Comparison of ENCODE assay signal across 12 cellular contexts in genomic region chr1:27618341-27619067, GRCh38. TPM values are rescaled to one million over a fixed set of nuclear protein-coding genes. Genes with fewer than 3 reads are reported as not detected.
A peak's percentile ranks its signal among the peaks of the same experiment; 100 is the strongest.
DNase-seq lines count a peak whose midpoint lies in the region; ATAC-seq and TF ChIP-seq lines count a peak whose summit lies in the region.
"Had no signal": no experiment of that assay in that cellular context is flagged by ENCODE, and none has a peak within 500 bp of the region (broad histone marks: within the 10 kb centered on the region; RNA-seq: fewer than 3 reads in every experiment).

No MANE protein-coding gene starts in this region.

- H3K4me3 ChIP-seq in left ventricle myocardium inferior, result no peak overlapping the region

- H3K27me3 Mint-ChIP-seq in activated B cell treated with CpG ODN at 0.5 μM for 24 hours (no peaks in the 10 kb centered on the region), endothelial cell (ENCODE audit: unreplicated experiment) (peaks cover 12% of the 10 kb centered on the region)

- peaks cover 73% of the 10 kb centered on the region for H3K36me3 Mint-ChIP-seq in activated B cell treated with CpG ODN at 0.5 μM for 24 hours (ENCODE audit: low read depth)
- H3K36me3 Mint-ChIP-seq in endothelial cell (ENCODE audit: low read depth, unreplicated experiment), result no peaks in the 10 kb centered on the region

- ATAC-seq in activated B cell treated with CpG ODN at 0.5 μM for 24 hours (ENCODE audit: low read depth), result peak; percentile 84
- ATAC-seq in GM18909 (IDR thresholded peaks at IDR 0.05; ENCODE audit: poor library complexity, unreplicated experiment), result no peak
- ATAC-seq in GM21360 (IDR thresholded peaks at IDR 0.05; ENCODE audit: unreplicated experiment), result no peak
- ATAC-seq: foreskin keratinocyte, sciatic nerve had no signal

- H3K4me3 Mint-ChIP-seq in activated B cell treated with CpG ODN at 0.5 μM for 24 hours (peak overlapping the region; percentile 8), endothelial cell (ENCODE audit: unreplicated experiment) (no peak overlapping the region)

- intact Hi-C loops in activated B cell treated with CpG ODN at 0.5 μM for 24 hours (cut with micrococcal nuclease) (loop anchor here (1.0 kb wide), 1 partner anchor 9 kb away; no protein-coding TSS in a partner anchor), left ventricle myocardium inferior (cut with micrococcal nuclease) (no loop called here)

- CTCF ChIA-PET in activated B cell treated with CpG ODN at 0.5 μM for 24 hours (lab: Charles Lee), result interaction anchor here (1.9 to 2.0 kb wide), 2 partner anchors 44 to 215 kb away, joined by 5 to 9 read pairs; no protein-coding TSS in a partner anchor

- POLR2A ChIA-PET in activated B cell treated with CpG ODN at 0.5 μM for 24 hours (lab: Charles Lee), result interaction anchor here (0.6 to 2.1 kb wide), 8 partner anchors 9 to 126 kb away, joined by 3 to 8 read pairs (median 4); partner anchors contain the start of gene AHDC1

- H3K4me1 ChIP-seq in left ventricle myocardium inferior, result peaks cover 14% of the 10 kb centered on the region
- H3K4me1 ChIP-seq: foreskin keratinocyte had no signal

- no peaks in the 10 kb centered on the region for H3K9me3 ChIP-seq in left ventricle myocardium inferior (replicated peaks)

- H3K27ac Mint-ChIP-seq in activated B cell treated with CpG ODN at 0.5 μM for 24 hours (peak overlapping the region; percentile 77), endothelial cell (ENCODE audit: unreplicated experiment) (peak overlapping the region; percentile 27)

- no peaks in the 10 kb centered on the region for H3K36me3 ChIP-seq in left ventricle myocardium inferior

- peak; percentile 38 for DNase-seq in stimulated activated CD4-positive, alpha-beta T cell treated with anti-CD3 and anti-CD28 coated beads, Interleukin-15, amount 100 ng/mL, for 24 hours
- DNase-seq in stimulated activated CD4-positive, alpha-beta T cell treated with anti-CD3 and anti-CD28 coated beads, Interleukin-2, amount 100 ng/mL, for 48 hours, result no peak
- DNase-seq in activated B cell treated with CpG ODN at 0.5 μM for 24 hours (no peak), endothelial cell (ENCODE audit: low spot score) (no peak), erythroblast (lab: John Stamatoyannopoulos, UW) (no peak), left ventricle myocardium inferior (no peak)
- DNase-seq: foreskin keratinocyte, SHP77 treated with DMSO at 0.1 percent for 48 hours had no signal

- TF ChIP-seq POLR2A in erythroblast (IDR thresholded peaks at IDR 0.05; ENCODE audit: low read length), result no peak

- no peaks in the 10 kb centered on the region for H3K27me3 ChIP-seq in left ventricle myocardium inferior (ENCODE audit: low read depth)

- TF ChIP-seq CTCF in activated B cell treated with CpG ODN at 0.5 μM for 24 hours (IDR thresholded peaks at IDR 0.05), result no peak
- no peak for TF ChIP-seq CTCF in endothelial cell (IDR thresholded peaks at IDR 0.05; ENCODE audit: unreplicated experiment)
- no peak for TF ChIP-seq CTCF in left ventricle myocardium inferior (IDR thresholded peaks at IDR 0.05; ENCODE audit: borderline replicate concordance)

- no peak overlapping the region for H3K27ac ChIP-seq in left ventricle myocardium inferior (replicated peaks)
- H3K27ac ChIP-seq: foreskin keratinocyte had no signal

- H3K9me3 Mint-ChIP-seq in activated B cell treated with CpG ODN at 0.5 μM for 24 hours (no peaks in the 10 kb centered on the region), endothelial cell (ENCODE audit: unreplicated experiment) (no peaks in the 10 kb centered on the region)

- H3K4me1 Mint-ChIP-seq in activated B cell treated with CpG ODN at 0.5 μM for 24 hours (peaks cover 44% of the 10 kb centered on the region), endothelial cell (ENCODE audit: unreplicated experiment) (peaks cover 10% of the 10 kb centered on the region)

RNA-seq across cellular contexts. Expression of gene AHDC1, which starts 14.6 kb away (rescaled TPM):
- total RNA-seq in activated B cell treated with CpG ODN at 0.5 μM for 24 hours (22.4 and 23.3 TPM in 2 replicates), endothelial cell (ENCODE audit: unreplicated experiment) (48.0 TPM), left ventricle myocardium inferior (40.1 TPM)

RNA-seq across cellular contexts. Expression of gene FGR, which starts 16.5 kb away (rescaled TPM):
- total RNA-seq in activated B cell treated with CpG ODN at 0.5 μM for 24 hours, result 28.6 and 28.8 TPM in 2 replicates
- 0.46 TPM for total RNA-seq in endothelial cell (ENCODE audit: unreplicated experiment)
- 3.5 TPM for total RNA-seq in left ventricle myocardium inferior
- total RNA-seq: chondrocyte, foreskin keratinocyte had no signal

RNA-seq across cellular contexts. Expression of gene IFI6, which starts 53.5 kb away (rescaled TPM):
- total RNA-seq in activated B cell treated with CpG ODN at 0.5 μM for 24 hours, result 10.9 and 11.4 TPM in 2 replicates
- 9.7 TPM for total RNA-seq in endothelial cell (ENCODE audit: unreplicated experiment)
- 39.2 TPM for total RNA-seq in left ventricle myocardium inferior
